ENCODE assay signal across 1 cellular context in genomic region chr22:19142394-19142793, GRCh38.
TF ChIP-seq lines count a peak whose summit lies in the region.

No MANE protein-coding gene starts in this region.

TF ChIP-seq in K562, 482 proteins besides CTCF, POLR2A, EP300 and RAD21:
- TF ChIP-seq CXXC5 (CRISPR knock-in tag; IDR thresholded peaks at IDR 0.05): no peak
- no peak for TF ChIP-seq TOE1 (IDR thresholded peaks at IDR 0.05; ENCODE audit: borderline replicate concordance)
- TF ChIP-seq TOE1 (CRISPR knock-in tag; IDR thresholded peaks at IDR 0.05; ENCODE audit: borderline replicate concordance, low read depth): 0 out of 2 replicates have a peak, but pooled peaks have one; percentile 26
- 0 out of 2 replicates have a peak, but pooled peaks have one; percentile 46 for TF ChIP-seq E2F5 (CRISPR knock-in tag; IDR thresholded peaks at IDR 0.05)
- no peak for TF ChIP-seq TCF7L2 (IDR thresholded peaks at IDR 0.05; ENCODE audit: low read depth, low read length)
- no peak for TF ChIP-seq ETV5 (CRISPR knock-in tag; IDR thresholded peaks at IDR 0.05; ENCODE audit: low read depth)
- TF ChIP-seq RBFOX2 (IDR thresholded peaks at IDR 0.05; ENCODE audit: low read depth, low read length): 0 out of 2 replicates have a peak, but pooled peaks have one; percentile 27
- 0 out of 2 replicates have a peak, but pooled peaks have one; percentile 1 for TF ChIP-seq USF2 (CRISPR knock-in tag; IDR thresholded peaks at IDR 0.05)
- TF ChIP-seq FOXO4 (CRISPR knock-in tag; IDR thresholded peaks at IDR 0.05): no peak
- TF ChIP-seq ZNF274 (IDR thresholded peaks at IDR 0.05; ENCODE audit: borderline replicate concordance, low read depth, low read length): no peak
- no peak for TF ChIP-seq TEAD1 (CRISPR knock-in tag; IDR thresholded peaks at IDR 0.05)
- 0 out of 2 replicates have a peak, but pooled peaks have one; percentile 78 for TF ChIP-seq NR2C2 (CRISPR knock-in tag; IDR thresholded peaks at IDR 0.05)
- TF ChIP-seq NR2C2 (tag; IDR thresholded peaks at IDR 0.05): no peak
TF ChIP-seq in K562: peak in this region for 5.
